20 cellular contexts compared by ENCODE assay signal in genomic region chr13:67769063-67769986, GRCh38.
A peak's percentile ranks its signal among the peaks of the same experiment; 100 is the strongest.
DNase-seq lines count a peak whose midpoint lies in the region; ATAC-seq, FAIRE-seq and TF ChIP-seq lines count a peak whose summit lies in the region.
"Had no signal": no experiment of that assay in that cellular context is flagged by ENCODE, and none has a peak within 500 bp of the region (broad histone marks: within the 10 kb centered on the region; RNA-seq: fewer than 3 reads in every experiment).

No MANE protein-coding gene starts in this region.

- H3K9me2 ChIP-seq in PC-9 (ENCODE audit: insufficient read depth) = no peaks in the 10 kb centered on the region

- intact Hi-C loops in PC-9 (cut with micrococcal nuclease; ENCODE audit: unreplicated experiment) (no loop called here), kidney (cut with DNase I) (no loop called here)

- no peaks in the 10 kb centered on the region for H3K36me3 ChIP-seq in PC-9 (ENCODE audit: low read depth)
- no peaks in the 10 kb centered on the region for H3K36me3 ChIP-seq in kidney (ENCODE audit: control insufficient read depth in 1 of 2, insufficient read depth in 2 of 2, low read length in 2 of 2)
- H3K36me3 ChIP-seq: MG63 had no signal

- CTCF ChIA-PET in PC-9 (lab: Charles Lee) = no interaction called here

- no TSS peak for BruUV-seq in PC-9 (replicated peaks; lab: Mats Ljungman, UMichigan)

- no peak for FAIRE-seq in kidney (lab: Jason Lieb, UNC)
- FAIRE-seq: A549, H54 had no signal

- H3K4me3 ChIP-seq in PC-9 (peak overlapping the region; percentile 39; the same call in 1 of the 2 replicates), kidney (ENCODE audit: low read length in 2 of 2) (no peak overlapping the region)
- H3K4me3 ChIP-seq: A549, MG63 had no signal

- peak; percentile 75 for DNase-seq in DMS53 (lab: John Stamatoyannopoulos, UW)
- DNase-seq in NCI-H1092 treated with DMSO at 0.1 percent for 48 hours (lab: John Stamatoyannopoulos, UW) = peak; percentile 24
- peak in 1 of 2 experiments; percentile 53 for DNase-seq in PC-9
- peak; percentile 51 for DNase-seq in kidney
- no peak for DNase-seq in GM03348 (ENCODE audit: low spot score)
- DNase-seq: DMS79, MG63, NCI-H1694, NCI-H2081, NCI-H2171, NCI-H345, NCI-H69, SIG-M5 had no signal

- POLR2A ChIA-PET in PC-9 (lab: Charles Lee; ENCODE audit: unreplicated experiment) = no interaction called here

- no peak for ATAC-seq in HG02588 (IDR thresholded peaks at IDR 0.05; ENCODE audit: unreplicated experiment)
- ATAC-seq in HG02870 (IDR thresholded peaks at IDR 0.05; ENCODE audit: unreplicated experiment) = no peak
- no peak for ATAC-seq in GM18909 (IDR thresholded peaks at IDR 0.05; ENCODE audit: poor library complexity, unreplicated experiment)
- ATAC-seq: A549, Panc1, SK-N-SH treated with all-trans-retinoic acid at 6 μM for 48 hours had no signal

- H4K20me1 ChIP-seq in PC-9 (ENCODE audit: insufficient read depth) = no peaks in the 10 kb centered on the region

- H3K9me3 ChIP-seq in PC-9 (ENCODE audit: insufficient read depth, low read depth) = no peaks in the 10 kb centered on the region
- no peaks in the 10 kb centered on the region for H3K9me3 ChIP-seq in kidney (ENCODE audit: control insufficient read depth in 1 of 2, low read length in 2 of 2)
- H3K9me3 ChIP-seq: A549, MG63 had no signal

- no peak overlapping the region for H3K9ac ChIP-seq in kidney (ENCODE audit: low read length in 2 of 2)

- H3K4me1 ChIP-seq in PC-9 (replicated peaks; ENCODE audit: insufficient read depth) (no peaks in the 10 kb centered on the region), kidney (ENCODE audit: control insufficient read depth in 1 of 2, insufficient read depth in 1 of 2, low read depth in 1 of 2, low read length in 2 of 2) (no peaks in the 10 kb centered on the region)
- H3K4me1 ChIP-seq: A549 had no signal

- no peak for TF ChIP-seq CTCF in PC-9 (conservative IDR thresholded peaks at IDR 0.05)
- TF ChIP-seq CTCF in kidney (IDR thresholded peaks at IDR 0.05; ENCODE audit: borderline replicate concordance, extremely low read depth, insufficient read depth) = no peak

- H3F3A ChIP-seq in PC-9 (ENCODE audit: insufficient read depth, low read depth) = no peaks in the 10 kb centered on the region

- no peaks in the 10 kb centered on the region for H3K27me3 ChIP-seq in PC-9 (ENCODE audit: insufficient read depth, low read depth)
- H3K27me3 ChIP-seq: MG63 had no signal

- H3K79me2 ChIP-seq in PC-9 (ENCODE audit: low read depth) = no peaks in the 10 kb centered on the region

- peak overlapping the region; percentile 77 for H2AFZ ChIP-seq in PC-9

- peak overlapping the region; percentile 69 for H3K4me2 ChIP-seq in PC-9
- H3K4me2 ChIP-seq: A549 had no signal

- H3K27ac ChIP-seq in PC-9 (no peak overlapping the region), kidney (ENCODE audit: low read depth in 2 of 2, low read length in 2 of 2) (no peak overlapping the region)
- H3K27ac ChIP-seq: A549 had no signal
